18 cellular contexts compared by ENCODE assay signal in the genomic region with DNA sequence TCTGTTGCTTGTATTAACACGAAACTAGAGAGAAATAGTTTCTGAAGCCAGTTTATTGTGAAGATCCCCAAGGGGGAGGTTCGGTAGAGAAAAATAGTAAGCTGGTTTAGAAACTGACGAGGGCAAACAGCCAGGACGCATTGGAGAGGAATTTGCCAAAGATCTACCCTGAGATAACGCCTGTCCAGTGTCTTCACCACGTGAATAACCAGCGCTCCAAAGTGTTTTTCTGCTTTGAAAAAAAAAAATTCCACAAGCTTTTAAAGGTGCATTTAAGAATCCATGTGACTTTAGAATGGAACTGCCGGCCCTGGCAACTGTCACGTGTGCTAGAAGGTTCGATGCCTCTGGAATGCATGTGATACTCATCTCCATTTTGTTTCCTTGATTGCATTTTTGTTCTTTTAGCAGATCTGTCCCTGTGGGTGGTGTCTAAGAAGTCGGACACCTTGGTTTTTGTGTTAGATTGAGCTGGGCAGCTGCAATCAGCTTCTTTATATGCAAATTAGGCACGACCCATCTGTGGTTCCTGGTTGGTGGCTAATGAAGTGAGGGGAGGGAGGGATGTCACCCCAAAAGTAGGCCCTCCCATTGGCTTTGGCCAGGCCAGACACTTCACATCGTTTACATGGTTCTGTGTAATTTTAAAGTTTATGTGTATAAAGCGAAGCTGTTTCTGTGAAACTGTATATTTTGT. TPM values are rescaled to one million over a fixed set of nuclear protein-coding genes. Genes with fewer than 3 reads are reported as not detected.
DNase-seq lines count a peak whose midpoint lies in the region; ATAC-seq and TF ChIP-seq lines count a peak whose summit lies in the region.
"Had no signal": no experiment of that assay in that cellular context is flagged by ENCODE, and none has a peak within 500 bp of the region (broad histone marks: within the 10 kb centered on the region; RNA-seq: fewer than 3 reads in every experiment).

No MANE protein-coding gene starts in this region.

- POLR2A ChIA-PET in CD8-positive, alpha-beta T cell (lab: Charles Lee), result interaction anchor here (0.9 to 6.0 kb wide), 3 partner anchors 9 to 20 kb away, joined by 3 to 27 read pairs (median 3); a partner anchor contains a TSS

- H3K9me2 ChIP-seq in Karpas-422 (replicated peaks; ENCODE audit: insufficient read depth, low read length), result no peaks in the 10 kb centered on the region

- no peak for DNase-seq in CD8-positive, alpha-beta T cell
- DNase-seq in Karpas-422 (peak; percentile 78), choroid plexus epithelial cell (ENCODE audit: low read depth) (peak; percentile 16), neural crest cell (ENCODE audit: low read depth, low spot score) (no peak), foreskin melanocyte (no peak), dedifferentiated amniotic fluid mesenchymal stem cell (ENCODE audit: extremely low spot score) (no peak), mesenteric fat pad (ENCODE audit: low spot score) (no peak)
- DNase-seq: activated CD4-positive, alpha-beta memory T cell treated with anti-CD3 and anti-CD28 coated beads, Interleukin-2, amount 10 ng/mL, durations not matched to agents 7 days and 5 days; AML-193; amniotic stem cell; Kasumi-1; NCI-H146; OCI-M1; stimulated activated CD4-positive, alpha-beta T cell treated with anti-CD3 and anti-CD28 coated beads, Interleukin-2, amount 100 ng/mL, for 48 hours had no signal

- H3K4me3 ChIP-seq in CD8-positive, alpha-beta T cell (ENCODE audit: low read depth, low read length), result no peak overlapping the region
- no peak overlapping the region for H3K4me3 ChIP-seq in Karpas-422 (ENCODE audit: low read length)
- no peak overlapping the region for H3K4me3 ChIP-seq in choroid plexus epithelial cell (ENCODE audit: low read depth, low read length)
- H3K4me3 ChIP-seq: SJSA1, thoracic aorta had no signal

- peaks cover 28% of the 10 kb centered on the region for H3K79me2 ChIP-seq in Karpas-422 (ENCODE audit: low read length)

- no peak overlapping the region for H3K27ac ChIP-seq in CD8-positive, alpha-beta T cell (ENCODE audit: low read depth, low read length)
- H3K27ac ChIP-seq in Karpas-422 (ENCODE audit: low read length), result peak overlapping the region; percentile 55
- H3K27ac ChIP-seq: SJSA1 had no signal

- H3K4me3 Mint-ChIP-seq in CD8-positive, alpha-beta T cell, result peak overlapping the region; percentile 18
- H3K4me3 Mint-ChIP-seq in neural crest cell, result peak overlapping the region; percentile 92

- CTCF ChIA-PET in CD8-positive, alpha-beta T cell (lab: Charles Lee), result interaction anchor here (0.9 to 2.5 kb wide), 4 partner anchors 19 to 69 kb away, joined by 4 to 14 read pairs (median 7); a partner anchor contains a TSS

- peaks cover 28% of the 10 kb centered on the region for H3K4me1 Mint-ChIP-seq in CD8-positive, alpha-beta T cell (ENCODE audit: low read depth)
- H3K4me1 Mint-ChIP-seq in neural crest cell, result peaks cover 30% of the 10 kb centered on the region

- no peaks in the 10 kb centered on the region for H3K27me3 ChIP-seq in CD8-positive, alpha-beta T cell (ENCODE audit: insufficient read depth, low read length)
- no peaks in the 10 kb centered on the region for H3K27me3 ChIP-seq in Karpas-422 (ENCODE audit: low read length)
- H3K27me3 ChIP-seq: SJSA1 had no signal

- no peaks in the 10 kb centered on the region for H3K9me3 ChIP-seq in CD8-positive, alpha-beta T cell (ENCODE audit: low read length)
- no peaks in the 10 kb centered on the region for H3K9me3 ChIP-seq in Karpas-422 (ENCODE audit: low read length)
- H3K9me3 ChIP-seq: SJSA1, thoracic aorta had no signal

- H3K36me3 ChIP-seq in CD8-positive, alpha-beta T cell (ENCODE audit: insufficient read depth, low read length), result peaks cover 2% of the 10 kb centered on the region
- 0 out of 2 replicates have a peak, but pooled peaks cover 6% of the 10 kb centered on the region for H3K36me3 ChIP-seq in Karpas-422 (ENCODE audit: insufficient read depth, low read length)

- TF ChIP-seq CTCF in CD8-positive, alpha-beta T cell (IDR thresholded peaks at IDR 0.05), result no peak
- TF ChIP-seq CTCF in choroid plexus epithelial cell (conservative IDR thresholded peaks at IDR 0.05; ENCODE audit: low read depth, low read length) (no peak), neural crest cell (conservative IDR thresholded peaks at IDR 0.05) (no peak)

- H3K36me3 Mint-ChIP-seq in CD8-positive, alpha-beta T cell, result peaks cover 44% of the 10 kb centered on the region
- peaks cover 10% of the 10 kb centered on the region for H3K36me3 Mint-ChIP-seq in neural crest cell (ENCODE audit: low read depth)

- H3K27me3 Mint-ChIP-seq in CD8-positive, alpha-beta T cell (ENCODE audit: low read depth), result no peaks in the 10 kb centered on the region
- H3K27me3 Mint-ChIP-seq in neural crest cell (ENCODE audit: low read depth), result no peaks in the 10 kb centered on the region
- H3K27me3 Mint-ChIP-seq: activated CD4-positive, alpha-beta memory T cell treated with anti-CD3 and anti-CD28 coated beads, Interleukin-2, amount 10 ng/mL, durations not matched to agents 7 days and 5 days had no signal

- H3K4me1 ChIP-seq in CD8-positive, alpha-beta T cell (ENCODE audit: insufficient read depth, low read length), result peaks cover 18% of the 10 kb centered on the region
- peaks cover 28% of the 10 kb centered on the region for H3K4me1 ChIP-seq in Karpas-422 (ENCODE audit: low read length)

- intact Hi-C loops in CD8-positive, alpha-beta T cell (cut with DNase I, micrococcal nuclease), result no loop called here

- H4K20me1 ChIP-seq in Karpas-422 (ENCODE audit: insufficient read depth, low read depth, low read length), result no peaks in the 10 kb centered on the region

- H3K4me2 ChIP-seq in Karpas-422 (ENCODE audit: low read depth, low read length, poor library complexity, severe bottlenecking), result peak overlapping the region; percentile 38

- ATAC-seq in CD8-positive, alpha-beta T cell, result no peak
- ATAC-seq in GM18861 (IDR thresholded peaks at IDR 0.05; ENCODE audit: unreplicated experiment), result no peak
- ATAC-seq: sciatic nerve had no signal

- no peak overlapping the region for H3K27ac Mint-ChIP-seq in CD8-positive, alpha-beta T cell
- no peak overlapping the region for H3K27ac Mint-ChIP-seq in neural crest cell (ENCODE audit: unreplicated experiment)

- no peak overlapping the region for H2AFZ ChIP-seq in Karpas-422 (ENCODE audit: low read length)

- no peak overlapping the region for H3K9ac ChIP-seq in Karpas-422 (ENCODE audit: low read length)

- no peaks in the 10 kb centered on the region for H3K9me3 Mint-ChIP-seq in CD8-positive, alpha-beta T cell
- no peaks in the 10 kb centered on the region for H3K9me3 Mint-ChIP-seq in neural crest cell
- H3K9me3 Mint-ChIP-seq: activated CD4-positive, alpha-beta memory T cell treated with anti-CD3 and anti-CD28 coated beads, Interleukin-2, amount 10 ng/mL, durations not matched to agents 7 days and 5 days had no signal

RNA-seq across cellular contexts. Expression of a gene that starts 1.3 kb away (rescaled TPM):
- 10 to 100 TPM; 13.9 to 14.4 TPM for total RNA-seq in CD8-positive, alpha-beta T cell
- total RNA-seq in Karpas-422 (2014; rRNA removed; shearing (Covaris generic); ENCODE audit: low replicate concordance), result 13.3 and 19.5 TPM in 2 replicates
- 26.1 and 28.5 TPM in 2 replicates for total RNA-seq in neural crest cell
- 13.3 TPM for total RNA-seq in mesenteric fat pad

RNA-seq across cellular contexts. Expression of a gene that starts 9.9 kb away (rescaled TPM):
- total RNA-seq in CD8-positive, alpha-beta T cell, result 1 to 10 TPM; 3.3 to 3.5 TPM
- total RNA-seq in Karpas-422 (2014; rRNA removed; shearing (Covaris generic); ENCODE audit: low replicate concordance), result 5.7 and 11.1 TPM in 2 replicates
- total RNA-seq in neural crest cell (32.6 and 33.5 TPM in 2 replicates), mesenteric fat pad (13.3 TPM)

RNA-seq across cellular contexts. Expression of a gene that starts 20.7 kb away (rescaled TPM):
- total RNA-seq in CD8-positive, alpha-beta T cell, result 10 to 100 TPM; 33.3 to 33.4 TPM
- 12.2 and 13.3 TPM in 2 replicates for total RNA-seq in Karpas-422 (2014; rRNA removed; shearing (Covaris generic); ENCODE audit: low replicate concordance)
- total RNA-seq in neural crest cell (18.8 and 19.0 TPM in 2 replicates), mesenteric fat pad (23.4 TPM)

RNA-seq across cellular contexts. Expression of a gene that starts 43.6 kb away (rescaled TPM):
- total RNA-seq in CD8-positive, alpha-beta T cell, result 10 to 100 TPM; 31.9 to 35.0 TPM
- total RNA-seq in Karpas-422 (2014; rRNA removed; shearing (Covaris generic); ENCODE audit: low replicate concordance), result 36.3 and 69.0 TPM in 2 replicates
- 35.7 and 41.0 TPM in 2 replicates for total RNA-seq in neural crest cell
- 18.9 TPM for total RNA-seq in mesenteric fat pad

Comparison
In these comparisons a context has a peak if more than half of its experiments do, and no peak if none do; other contexts are left out.
1. DNase-seq: peak in Karpas-422 (single experiment) and choroid plexus epithelial cell (single experiment); none in CD8-positive, alpha-beta T cell (0 of 7), neural crest cell (single experiment), foreskin melanocyte (single experiment), dedifferentiated amniotic fluid mesenchymal stem cell (single experiment) and mesenteric fat pad (single experiment).